In genomic region chr13:59391696-59392095, GRCh38 we compare ENCODE assay signal across 8 cellular contexts.
DNase-seq lines count a peak whose midpoint lies in the region; ATAC-seq, FAIRE-seq and TF ChIP-seq lines count a peak whose summit lies in the region.

No MANE protein-coding gene starts in this region.

- FAIRE-seq in islet of Langerhans (lab: Jason Lieb, UNC): peak; percentile 97

- H3K27ac Mint-ChIP-seq in MCF 10A (ENCODE audit: low read depth, unreplicated experiment): no peak overlapping the region

- POLR2A ChIA-PET in MCF 10A (lab: Yijun Ruan, JAX): interaction anchor here (0.6 kb wide), 1 partner anchor 67 kb away, joined by 3 read pairs; no protein-coding TSS in a partner anchor

- BruUV-seq in MCF 10A (replicated peaks; lab: Mats Ljungman, UMichigan): no TSS peak

- ATAC-seq in GM18502 (IDR thresholded peaks at IDR 0.05; ENCODE audit: poor library complexity, unreplicated experiment): peak; percentile 99
- ATAC-seq in HG02852 (IDR thresholded peaks at IDR 0.05; ENCODE audit: unreplicated experiment): peak; percentile 99

- H3K36me3 Mint-ChIP-seq in MCF 10A (ENCODE audit: insufficient read depth, unreplicated experiment): no peaks in the 10 kb centered on the region

- intact Hi-C loops in MCF 10A (cut with micrococcal nuclease): loop anchor here (1.0 to 5.0 kb wide), 5 partner anchors 287 to 1041 kb away; no protein-coding TSS in a partner anchor

- peaks cover 10% of the 10 kb centered on the region for H3K9me3 Mint-ChIP-seq in MCF 10A (ENCODE audit: unreplicated experiment)

- no peaks in the 10 kb centered on the region for H3K4me1 Mint-ChIP-seq in MCF 10A (ENCODE audit: insufficient read depth, unreplicated experiment)

- CTCF ChIA-PET in MCF 10A (lab: Yijun Ruan, JAX): interaction anchor here (0.5 to 4.6 kb wide), 62 partner anchors 7 to 1042 kb away, joined by 3 to 49 read pairs (median 4); no protein-coding TSS in a partner anchor

- peaks cover 37% of the 10 kb centered on the region for H3K27me3 Mint-ChIP-seq in MCF 10A (ENCODE audit: insufficient read depth, unreplicated experiment)

- DNase-seq in AG08395 (ENCODE audit: low spot score): peak; percentile 55
- DNase-seq in NCI-H1105 (lab: John Stamatoyannopoulos, UW): peak; percentile 56
- peak; percentile 46 for DNase-seq in SW480 (ENCODE audit: low spot score)
- DNase-seq in MCF 10A (ENCODE audit: unreplicated experiment): peak; percentile 75
- peak; percentile 55 for DNase-seq in stimulated activated CD4-positive, alpha-beta T cell treated with anti-CD3 and anti-CD28 coated beads, Interleukin-4, amount 100 ng/mL, for 24 hours

- H3K4me3 Mint-ChIP-seq in MCF 10A (ENCODE audit: unreplicated experiment): no peak overlapping the region

- TF ChIP-seq CTCF in MCF 10A (IDR thresholded peaks at IDR 0.05; ENCODE audit: unreplicated experiment): peak; percentile 71

Comparison
In these comparisons a context has a peak if more than half of its experiments do, and no peak if none do; other contexts are left out.
1. Peak in every context shown above with its lines: DNase-seq and ATAC-seq.